In genomic region chr6:35688605-35689322, GRCh38 we compare ENCODE assay signal across 8 cellular contexts. TPM values are rescaled to one million over a fixed set of nuclear protein-coding genes. Genes with fewer than 3 reads are reported as not detected.
DNase-seq lines count a peak whose midpoint lies in the region; ATAC-seq, FAIRE-seq and TF ChIP-seq lines count a peak whose summit lies in the region.

FKBP5 (minus strand) TSS chr6:35688915; CDS start chr6:35642824, 46,091 bp downstream.

- ATAC-seq in GM21381 (IDR thresholded peaks at IDR 0.05; ENCODE audit: unreplicated experiment) = peak; percentile 86
- ATAC-seq in stimulated activated naive CD8-positive, alpha-beta T cell treated with anti-CD3 and anti-CD28 coated beads, Interleukin-15, amount 100 ng/mL, for 72 hours = peak; percentile 92

- H3K9ac ChIP-seq in HUES6 (ENCODE audit: low read length) = peak within 1 kb of the TSS; percentile 78

- H3K4me1 ChIP-seq in HUES6 (ENCODE audit: control insufficient read depth, insufficient read depth, low read length) = peaks cover 8% of the 10 kb centered on the region

- H3K4me3 Mint-ChIP-seq in nephron progenitor cell = peak within 1 kb of the TSS; percentile 91
- peak within 1 kb of the TSS; percentile 91 to 94 for H3K4me3 Mint-ChIP-seq in stimulated activated naive CD8-positive, alpha-beta T cell treated with anti-CD3 and anti-CD28 coated beads, Interleukin-15, amount 100 ng/mL, for 72 hours

- TF ChIP-seq CTCF in D721Med (IDR thresholded peaks at IDR 0.05; ENCODE audit: insufficient read depth, missing control alignments) (no peak), fibroblast of the aortic adventitia (IDR thresholded peaks at IDR 0.05; ENCODE audit: insufficient read depth, low read length) (no peak), nephron progenitor cell (IDR thresholded peaks at IDR 0.05) (no peak)

- no peaks in the 10 kb centered on the region for H3K9me3 Mint-ChIP-seq in nephron progenitor cell
- no peaks in the 10 kb centered on the region for H3K9me3 Mint-ChIP-seq in stimulated activated naive CD8-positive, alpha-beta T cell treated with anti-CD3 and anti-CD28 coated beads, Interleukin-15, amount 100 ng/mL, for 72 hours

- peaks cover 35% of the 10 kb centered on the region for H3K4me1 Mint-ChIP-seq in nephron progenitor cell
- peaks cover 18% of the 10 kb centered on the region for H3K4me1 Mint-ChIP-seq in stimulated activated naive CD8-positive, alpha-beta T cell treated with anti-CD3 and anti-CD28 coated beads, Interleukin-15, amount 100 ng/mL, for 72 hours

- peaks cover 4% of the 10 kb centered on the region for H3K27me3 Mint-ChIP-seq in nephron progenitor cell (ENCODE audit: low read depth, poor library complexity)
- no peaks in the 10 kb centered on the region for H3K27me3 Mint-ChIP-seq in stimulated activated naive CD8-positive, alpha-beta T cell treated with anti-CD3 and anti-CD28 coated beads, Interleukin-15, amount 100 ng/mL, for 72 hours

- H3K4me3 ChIP-seq in HUES6 (ENCODE audit: low read depth, low read length) (peak within 1 kb of the TSS; percentile 71), fibroblast of the aortic adventitia (ENCODE audit: low read depth, low read length) (peak within 1 kb of the TSS; percentile 78)

- no peaks in the 10 kb centered on the region for H3K36me3 Mint-ChIP-seq in nephron progenitor cell (ENCODE audit: low read depth)

- DNase-seq in D721Med (ENCODE audit: insufficient read length, low spot score) = peak; percentile 64
- DNase-seq in RPMI7951 (ENCODE audit: low read depth) = peak; percentile 51
- DNase-seq in activated effector memory CD4-positive, alpha-beta T cell treated with Interleukin-2 at 50 U/mL for 16 hours = peak; percentile 81
- DNase-seq in fibroblast of the aortic adventitia (ENCODE audit: low read depth) = peak; percentile 78
- peak; percentile 95 for DNase-seq in nephron progenitor cell
- DNase-seq in stimulated activated naive CD8-positive, alpha-beta T cell treated with anti-CD3 and anti-CD28 coated beads, Interleukin-15, amount 100 ng/mL, for 72 hours = peak; percentile 90

- peaks cover 16% of the 10 kb centered on the region for H3K27me3 ChIP-seq in HUES6 (ENCODE audit: control insufficient read depth, insufficient read depth, low read length)

- H3K27ac ChIP-seq in HUES6 (ENCODE audit: low read depth, low read length) = no peak within 1 kb of the TSS

- H3K27ac Mint-ChIP-seq in nephron progenitor cell = no peak within 1 kb of the TSS
- H3K27ac Mint-ChIP-seq in stimulated activated naive CD8-positive, alpha-beta T cell treated with anti-CD3 and anti-CD28 coated beads, Interleukin-15, amount 100 ng/mL, for 72 hours = peak within 1 kb of the TSS; percentile 92 to 94

- no peaks in the 10 kb centered on the region; the same call in 1 of the 2 replicates for H3K36me3 ChIP-seq in HUES6 (ENCODE audit: control insufficient read depth, insufficient read depth, low read length)

- H3K9me3 ChIP-seq in HUES6 (ENCODE audit: control insufficient read depth, insufficient read depth, low read depth, low read length) = no peaks in the 10 kb centered on the region

- FAIRE-seq in D721Med (lab: Jason Lieb, UNC) = no peak

RNA-seq across cellular contexts. Expression of gene FKBP5, which starts in this region (rescaled TPM):
- under 0.01 and 0.10 TPM in 2 replicates for total RNA-seq in RPMI7951 (2014; rRNA removed; shearing (Covaris generic))
- 2.9 and 5.3 TPM in 2 replicates for total RNA-seq in fibroblast of the aortic adventitia (ENCODE audit: low replicate concordance)

Comparison
In these comparisons a context has a peak if more than half of its experiments do, and no peak if none do; other contexts are left out.
1. Peak in DNase-seq in RPMI7951; RNA of the gene not detected or under 1 TPM.